8 cellular contexts compared by ENCODE assay signal in the genomic region with DNA sequence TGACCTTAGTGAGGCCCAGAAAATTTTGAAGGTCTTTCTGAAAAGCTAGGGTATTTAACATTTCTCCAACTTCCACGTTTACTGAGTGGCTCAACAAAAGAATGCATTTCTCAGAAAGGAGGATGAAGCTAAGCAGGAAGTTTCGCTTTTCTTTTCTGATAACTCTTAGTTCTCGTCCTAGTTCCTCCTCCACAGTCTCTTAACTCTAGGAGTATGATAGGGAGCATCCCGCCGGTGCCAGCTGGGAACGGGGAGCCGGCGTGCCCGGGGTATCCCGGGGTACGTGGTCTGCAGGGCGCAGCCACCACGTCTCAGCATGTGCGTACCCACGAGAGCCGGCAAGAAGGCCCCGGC. TPM values are rescaled to one million over a fixed set of nuclear protein-coding genes. Genes with fewer than 3 reads are reported as not detected.
DNase-seq lines count a peak whose midpoint lies in the region; ATAC-seq, FAIRE-seq and TF ChIP-seq lines count a peak whose summit lies in the region.

No MANE protein-coding gene starts in this region.

- peak; percentile 21 for ATAC-seq in HG02588 (IDR thresholded peaks at IDR 0.05; ENCODE audit: unreplicated experiment)

- peak overlapping the region; percentile 71 to 94 (median 92) for H3K4me3 ChIP-seq in Peyer's patch
- H3K4me3 ChIP-seq in esophagus squamous epithelium = peak overlapping the region; percentile 85 to 97 (median 94)
- peak overlapping the region; percentile 95 for H3K4me3 ChIP-seq in ovary

- H3K4me1 ChIP-seq in Peyer's patch (peaks cover 0 to 46% (median 14%) of the 10 kb centered on the region in 4 donors), esophagus squamous epithelium (peaks cover 30 to 66% (median 36%) of the 10 kb centered on the region in 3 donors), ovary (ENCODE audit: insufficient read depth) (peaks cover 14% of the 10 kb centered on the region)

- no peak for TF ChIP-seq EP300 in ovary (IDR thresholded peaks at IDR 0.05)

- WGBS in esophagus squamous epithelium, 2 donors = 0% methylated on average over 3 to 4 of the region's 17 CpGs
- 0% methylated on average over 17 of the region's 17 CpGs for WGBS in ovary, 3 donors

- H3K27me3 ChIP-seq in Peyer's patch (no peaks in the 10 kb centered on the region), esophagus squamous epithelium (no peaks in the 10 kb centered on the region), ovary (no peaks in the 10 kb centered on the region)

- DNase-seq in GM18507 (ENCODE audit: extremely low spot score, insufficient read length, low read depth) = no peak
- no peak for DNase-seq in Peyer's patch
- no peak for DNase-seq in esophagus squamous epithelium (lab: John Stamatoyannopoulos, UW)
- no peak for DNase-seq in ovary
- DNase-seq in DMS114 treated with DMSO at 0.1 percent for 48 hours (lab: John Stamatoyannopoulos, UW; ENCODE audit: unreplicated experiment) = no peak
- DNase-seq in iPS-NIHi11 (ENCODE audit: low spot score) = no peak
- no peak for DNase-seq in EL

- intact Hi-C loops in esophagus squamous epithelium (cut with DNase I) = loop anchor here (5.0 kb wide), 1 partner anchor 115 kb away; no protein-coding TSS in a partner anchor
- intact Hi-C loops in ovary (cut with DNase I) = loop anchor here in 1 of 4 donors (10.0 kb wide), 1 partner anchor 172 kb away; no protein-coding TSS in a partner anchor

- peak overlapping the region; percentile 91 to 97 (median 96) for H3K27ac ChIP-seq in Peyer's patch
- peak overlapping the region; percentile 94 to 98 (median 97) for H3K27ac ChIP-seq in esophagus squamous epithelium
- H3K27ac ChIP-seq in ovary = peak overlapping the region; percentile 78 to 94

- H3K9me3 ChIP-seq in Peyer's patch = no peaks in the 10 kb centered on the region
- no peaks in the 10 kb centered on the region for H3K9me3 ChIP-seq in esophagus squamous epithelium
- H3K9me3 ChIP-seq in ovary = no peaks in the 10 kb centered on the region

- H3K36me3 ChIP-seq in Peyer's patch (peaks cover 0 to 19% (median 0%) of the 10 kb centered on the region in 3 donors), esophagus squamous epithelium (peaks cover 0 to 30% (median 5%) of the 10 kb centered on the region in 3 donors), ovary (no peaks in the 10 kb centered on the region)

- no peak for TF ChIP-seq POLR2A in Peyer's patch (IDR thresholded peaks at IDR 0.05)
- no peak for TF ChIP-seq POLR2A in esophagus squamous epithelium (IDR thresholded peaks at IDR 0.05)
- no peak for TF ChIP-seq POLR2A in ovary (IDR thresholded peaks at IDR 0.05)

- FAIRE-seq in GM18507 (lab: Jason Lieb, UNC) = peak; percentile 52

- TF ChIP-seq CTCF in Peyer's patch (IDR thresholded peaks at IDR 0.05) (no peak), esophagus squamous epithelium (IDR thresholded peaks at IDR 0.05) (no peak), ovary (IDR thresholded peaks at IDR 0.05) (no peak)

RNA-seq across cellular contexts. Expression of a gene that starts 0.3 kb away (rescaled TPM):
- total RNA-seq in Peyer's patch (10 to 100 TPM; 71.3 to 87.5 (median 82.7) TPM), esophagus squamous epithelium (100 to 1,000 TPM in 3 of 4 donors, 10 to 100 TPM in 1; 85.7 to 130 (median 123) TPM), ovary (100 to 1,000 TPM in 3 of 7 donors, 10 to 100 TPM in 4; 55.6 to 109 (median 92.8) TPM)
- polyA plus RNA-seq in ovary = 100 to 1,000 TPM in 1 of 2 donors, 10 to 100 TPM in 1; 85.4 to 189 TPM

RNA-seq across cellular contexts. Expression of a gene that starts 0.5 kb away (rescaled TPM):
- total RNA-seq in Peyer's patch = 10 to 100 TPM; 28.9 to 31.0 (median 30.8) TPM
- total RNA-seq in esophagus squamous epithelium = 10 to 100 TPM; 32.8 to 42.3 (median 36.3) TPM
- total RNA-seq in ovary = 100 to 1,000 TPM in 1 of 7 donors, 10 to 100 TPM in 6; 66.6 to 112 (median 83.7) TPM
- 100 to 1,000 TPM in 1 of 2 donors, 10 to 100 TPM in 1; 77.8 to 122 TPM for polyA plus RNA-seq in ovary

RNA-seq across cellular contexts. Expression of a gene that starts 24.0 kb away (rescaled TPM):
- total RNA-seq in Peyer's patch (10 to 100 TPM; 39.2 to 74.1 (median 66.6) TPM), esophagus squamous epithelium (10 to 100 TPM; 17.9 to 35.2 (median 25.3) TPM), ovary (10 to 100 TPM; 25.3 to 45.8 (median 27.7) TPM)
- polyA plus RNA-seq in ovary = 10 to 100 TPM in 1 of 2 donors, 1 to 10 TPM in 1; 9.5 to 59.8 TPM

RNA-seq across cellular contexts. Expression of a gene that starts 29.7 kb away (rescaled TPM):
- total RNA-seq in Peyer's patch = not detected
- not detected for total RNA-seq in esophagus squamous epithelium
- not detected for total RNA-seq in ovary
- polyA plus RNA-seq in ovary = not detected

RNA-seq across cellular contexts. Expression of a gene that starts 54.1 kb away (rescaled TPM):
- not detected for total RNA-seq in Peyer's patch
- total RNA-seq in esophagus squamous epithelium = not detected
- total RNA-seq in ovary = not detected
- under 1 TPM in 1 of 2 donors, not detected in 1; 0.07 TPM for polyA plus RNA-seq in ovary
